8 cellular contexts compared by ENCODE assay signal in the genomic region with DNA sequence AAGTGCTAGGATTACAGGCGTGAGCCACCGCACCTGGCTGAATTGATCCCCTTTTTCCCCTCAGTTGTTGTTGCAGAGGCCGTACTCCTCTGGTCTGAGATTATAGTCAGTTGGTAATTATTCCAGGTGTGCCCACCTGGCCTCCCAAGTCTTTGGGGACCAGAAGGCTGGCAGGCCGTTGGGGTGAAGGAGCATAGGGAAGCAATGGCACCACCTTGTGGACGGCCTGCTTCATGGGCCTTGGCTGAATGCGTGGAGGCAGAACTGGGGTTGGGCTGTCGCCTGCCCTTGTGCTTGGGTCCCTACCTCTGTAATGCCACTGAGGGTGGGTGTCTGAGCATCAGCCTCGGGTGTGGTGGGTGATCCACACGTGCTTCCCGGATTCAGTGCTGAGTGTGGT.
DNase-seq lines count a peak whose midpoint lies in the region; ATAC-seq and TF ChIP-seq lines count a peak whose summit lies in the region.

No MANE protein-coding gene starts in this region.

- no peaks in the 10 kb centered on the region for H3K27me3 Mint-ChIP-seq in activated T-helper 2 cell treated with anti-CD3 and anti-CD28 coated beads, Interferon-gamma antibody, Interleukin-2, Interleukin-4, amounts not matched to agents 10 μg/mL and 5 μg/mL and 100 μg/mL, durations not matched to agents 14 hours and 24 hours and 36 hours (ENCODE audit: low read depth)

- peak; percentile 85 for TF ChIP-seq CTCF in GM10266 (IDR thresholded peaks at IDR 0.05; ENCODE audit: control insufficient read depth, insufficient read depth, low read depth, missing control alignments)
- peak; percentile 74 for TF ChIP-seq CTCF in psoas muscle (IDR thresholded peaks at IDR 0.05)

- intact Hi-C loops in activated T-helper 2 cell treated with anti-CD3 and anti-CD28 coated beads, Interferon-gamma antibody, Interleukin-2, Interleukin-4, amounts not matched to agents 10 μg/mL and 5 μg/mL and 100 μg/mL, durations not matched to agents 14 hours and 24 hours and 36 hours (cut with micrococcal nuclease): loop anchor here (1.0 to 5.0 kb wide), 3 partner anchors 110 to 218 kb away; no protein-coding TSS in a partner anchor
- intact Hi-C loops in psoas muscle (cut with DNase I): loop anchor here in 1 of 2 donors (5.0 kb wide), 1 partner anchor 220 kb away; no protein-coding TSS in a partner anchor

- H3K9me3 ChIP-seq in psoas muscle: no peaks in the 10 kb centered on the region

- H3K4me1 ChIP-seq in psoas muscle: peaks cover 4% of the 10 kb centered on the region

- no peaks in the 10 kb centered on the region for H3K4me1 Mint-ChIP-seq in activated T-helper 2 cell treated with anti-CD3 and anti-CD28 coated beads, Interferon-gamma antibody, Interleukin-2, Interleukin-4, amounts not matched to agents 10 μg/mL and 5 μg/mL and 100 μg/mL, durations not matched to agents 14 hours and 24 hours and 36 hours (ENCODE audit: low read depth)

- H3K36me3 Mint-ChIP-seq in activated T-helper 2 cell treated with anti-CD3 and anti-CD28 coated beads, Interferon-gamma antibody, Interleukin-2, Interleukin-4, amounts not matched to agents 10 μg/mL and 5 μg/mL and 100 μg/mL, durations not matched to agents 14 hours and 24 hours and 36 hours (ENCODE audit: low read depth): peaks cover 2% of the 10 kb centered on the region

- ATAC-seq in HG03354 (IDR thresholded peaks at IDR 0.05; ENCODE audit: poor library complexity, severe bottlenecking, unreplicated experiment) (peak; percentile 66), psoas muscle (peak; percentile 64 to 76 (median 72)), GM18907 (IDR thresholded peaks at IDR 0.05; ENCODE audit: unreplicated experiment) (no peak)

- H3K36me3 ChIP-seq in psoas muscle (ENCODE audit: insufficient read depth in 1 of 2, low read depth in 1 of 2): no peaks in the 10 kb centered on the region

- H3K4me3 Mint-ChIP-seq in activated T-helper 2 cell treated with anti-CD3 and anti-CD28 coated beads, Interferon-gamma antibody, Interleukin-2, Interleukin-4, amounts not matched to agents 10 μg/mL and 5 μg/mL and 100 μg/mL, durations not matched to agents 14 hours and 24 hours and 36 hours (ENCODE audit: low read depth): no peak overlapping the region

- no peaks in the 10 kb centered on the region for H3K27me3 ChIP-seq in psoas muscle (ENCODE audit: insufficient read depth in 3 of 3, low read length in 2 of 3)

- H3K4me3 ChIP-seq in psoas muscle: no peak overlapping the region

- DNase-seq in GM10266 (ENCODE audit: extremely low spot score): peak; percentile 90
- DNase-seq in RPMI7951 (ENCODE audit: low read depth): peak; percentile 43
- peak; percentile 54 for DNase-seq in activated T-helper 2 cell treated with anti-CD3 and anti-CD28 coated beads, Interferon-gamma antibody, Interleukin-2, Interleukin-4, amounts not matched to agents 10 μg/mL and 5 μg/mL and 100 μg/mL, durations not matched to agents 14 hours and 24 hours and 36 hours (ENCODE audit: low spot score)
- DNase-seq in globus pallidus (ENCODE audit: low spot score): peak; percentile 26
- peak; percentile 54 to 77 for DNase-seq in psoas muscle
- DNase-seq in NCI-H2227 treated with DMSO at 0.1 percent for 48 hours (lab: John Stamatoyannopoulos, UW): no peak

- H3K27ac ChIP-seq in psoas muscle: no peak overlapping the region

- H3K27ac Mint-ChIP-seq in activated T-helper 2 cell treated with anti-CD3 and anti-CD28 coated beads, Interferon-gamma antibody, Interleukin-2, Interleukin-4, amounts not matched to agents 10 μg/mL and 5 μg/mL and 100 μg/mL, durations not matched to agents 14 hours and 24 hours and 36 hours: no peak overlapping the region

- 45 to 56% (median 56%) methylated on average over 10 of the region's 10 CpGs for WGBS in psoas muscle, 3 donors

- no peaks in the 10 kb centered on the region for H3K9me3 Mint-ChIP-seq in activated T-helper 2 cell treated with anti-CD3 and anti-CD28 coated beads, Interferon-gamma antibody, Interleukin-2, Interleukin-4, amounts not matched to agents 10 μg/mL and 5 μg/mL and 100 μg/mL, durations not matched to agents 14 hours and 24 hours and 36 hours
